ENCODE assay signal across 20 cellular contexts in genomic region chr1:215497516-215497915, GRCh38.
"Had no signal": no experiment of that assay in that cellular context is flagged by ENCODE, and none has a peak within 500 bp of the region (broad histone marks: within the 10 kb centered on the region; RNA-seq: fewer than 3 reads in every experiment).

No MANE protein-coding gene starts in this region.

- H3K27ac Mint-ChIP-seq: activated CD4-positive, alpha-beta T cell treated with anti-CD3 and anti-CD28 coated beads, Interleukin-2, amount 10 ng/mL, durations not matched to agents 7 days and 5 days; activated naive CD8-positive, alpha-beta T cell; progenitor cell of endocrine pancreas; stimulated activated naive CD8-positive, alpha-beta T cell treated with anti-CD3 and anti-CD28 coated beads, Interleukin-15, Interleukin-2, amounts not matched to agents 100 ng/mL and 50 ng/mL, for 24 hours; T-helper 2 cell treated with Interferon-gamma antibody and Interleukin-4, amounts not matched to agents 5 μg/mL and 100 μg/mL, for 36 hours had no signal

- H3K36me3 ChIP-seq: colonic mucosa, esophagus muscularis mucosa, left lung, upper lobe of right lung had no signal

- DNase-seq: activated CD4-positive, alpha-beta T cell treated with anti-CD3 and anti-CD28 coated beads, Interleukin-2, amount 10 ng/mL, durations not matched to agents 7 days and 5 days; activated CD8-positive, alpha-beta memory T cell treated with anti-CD3 and anti-CD28 coated beads for 24 hours; activated gamma-delta T cell treated with Interleukin-2 at 50 U/mL for 16 hours; amygdala; body of pancreas; central memory CD4-positive, alpha-beta T cell; colonic mucosa; left lung; mammary epithelial cell; mucosa of descending colon; naive thymus-derived CD8-positive, alpha-beta T cell; occipital lobe; right cardiac atrium; upper lobe of right lung had no signal

- H3K9me3 Mint-ChIP-seq: activated CD4-positive, alpha-beta T cell treated with anti-CD3 and anti-CD28 coated beads, Interleukin-2, amount 10 ng/mL, durations not matched to agents 7 days and 5 days; stimulated activated naive CD8-positive, alpha-beta T cell treated with anti-CD3 and anti-CD28 coated beads, Interleukin-15, Interleukin-2, amounts not matched to agents 100 ng/mL and 50 ng/mL, for 24 hours; T-helper 2 cell treated with Interferon-gamma antibody and Interleukin-4, amounts not matched to agents 5 μg/mL and 100 μg/mL, for 36 hours had no signal

- H3K4me1 ChIP-seq: body of pancreas, colonic mucosa, esophagus muscularis mucosa, left lung, upper lobe of right lung had no signal

- H3K4me1 Mint-ChIP-seq: activated CD4-positive, alpha-beta T cell treated with anti-CD3 and anti-CD28 coated beads, Interleukin-2, amount 10 ng/mL, durations not matched to agents 7 days and 5 days; naive thymus-derived CD8-positive, alpha-beta T cell had no signal

- ATAC-seq: body of pancreas; left lung; mucosa of descending colon; naive thymus-derived CD8-positive, alpha-beta T cell; right cardiac atrium; upper lobe of right lung had no signal

- H3K4me2 ChIP-seq: smooth muscle cell had no signal

- H3K4me3 Mint-ChIP-seq: activated CD4-positive, alpha-beta T cell treated with anti-CD3 and anti-CD28 coated beads, Interleukin-2, amount 10 ng/mL, durations not matched to agents 7 days and 5 days; activated naive CD8-positive, alpha-beta T cell; naive thymus-derived CD8-positive, alpha-beta T cell; stimulated activated naive CD8-positive, alpha-beta T cell treated with anti-CD3 and anti-CD28 coated beads, Interleukin-15, Interleukin-2, amounts not matched to agents 100 ng/mL and 50 ng/mL, for 24 hours; T-helper 2 cell treated with Interferon-gamma antibody and Interleukin-4, amounts not matched to agents 5 μg/mL and 100 μg/mL, for 36 hours had no signal

- H3K4me3 ChIP-seq: body of pancreas, colonic mucosa, esophagus muscularis mucosa, left lung, mucosa of descending colon, smooth muscle cell, upper lobe of right lung had no signal

- H3K36me3 Mint-ChIP-seq: activated naive CD8-positive, alpha-beta T cell had no signal

- H3K27ac ChIP-seq: body of pancreas, colonic mucosa, esophagus muscularis mucosa, left lung, upper lobe of right lung had no signal

- H3K27me3 Mint-ChIP-seq: activated CD4-positive, alpha-beta T cell treated with anti-CD3 and anti-CD28 coated beads, Interleukin-2, amount 10 ng/mL, durations not matched to agents 7 days and 5 days had no signal

- H3K9me3 ChIP-seq: body of pancreas, colonic mucosa, esophagus muscularis mucosa, left lung, mucosa of descending colon, upper lobe of right lung had no signal

- H3K27me3 ChIP-seq: body of pancreas, colonic mucosa, esophagus muscularis mucosa, left lung, upper lobe of right lung had no signal
